Comparison of ENCODE assay signal across 13 cellular contexts in genomic region chr2:6186332-6187100, GRCh38.
DNase-seq lines count a peak whose midpoint lies in the region; ATAC-seq, FAIRE-seq and TF ChIP-seq lines count a peak whose summit lies in the region.
"Had no signal": no experiment of that assay in that cellular context is flagged by ENCODE, and none has a peak within 500 bp of the region (broad histone marks: within the 10 kb centered on the region; RNA-seq: fewer than 3 reads in every experiment).

No MANE protein-coding gene starts in this region.

- H3K4me3 ChIP-seq in epithelial cell of proximal tubule (ENCODE audit: low read depth, low read length) (no peak overlapping the region), mesodermal cell (ENCODE audit: extremely low read depth, insufficient read depth, low read length, poor library complexity, severe bottlenecking) (no peak overlapping the region), lower leg skin (ENCODE audit: low read depth, poor library complexity, severe bottlenecking) (no peak overlapping the region)

- TF ChIP-seq POLR2A in lower leg skin (IDR thresholded peaks at IDR 0.05): no peak

- TF ChIP-seq CTCF in epithelial cell of proximal tubule (conservative IDR thresholded peaks at IDR 0.05; ENCODE audit: low read depth, low read length) (no peak), lower leg skin (IDR thresholded peaks at IDR 0.05) (no peak)

- WGBS in mesodermal cell (ENCODE audit: insufficient coverage in 2 of 2), 2 experiments: 65 to 75% methylated on average over 6 of the region's 7 CpGs
- WGBS in lower leg skin, 2 donors: 57 to 66% methylated on average over 7 of the region's 7 CpGs

- H3K4me1 ChIP-seq in mesodermal cell (ENCODE audit: control insufficient read depth, insufficient read depth, low read length, poor library complexity, severe bottlenecking): peaks cover 2% of the 10 kb centered on the region

- intact Hi-C loops in lower leg skin (cut with DNase I; ENCODE audit: low total_unique reads): no loop called here

- H3K36me3 ChIP-seq in mesodermal cell (ENCODE audit: control insufficient read depth, insufficient read depth, low read length): no peaks in the 10 kb centered on the region

- no peak for ATAC-seq in HG03342 (IDR thresholded peaks at IDR 0.05; ENCODE audit: unreplicated experiment)
- ATAC-seq: activated T-helper 17 cell treated with anti-CD3 and anti-CD28 coated beads, Interleukin-2, amount 50 U/mL, for 72 hours had no signal

- peak overlapping the region; percentile 95 for H3K27ac ChIP-seq in mesodermal cell (ENCODE audit: low read depth, low read length, severe bottlenecking)
- H3K27ac ChIP-seq: 22Rv1 had no signal

- DNase-seq in SIG-M5 treated with dmso at 0.1 percent for 504 hours (lab: John Stamatoyannopoulos, UW; ENCODE audit: unreplicated experiment) (peak; percentile 7), SIG-M5 (lab: John Stamatoyannopoulos, UW) (no peak), epithelial cell of proximal tubule (ENCODE audit: low read depth) (peak; percentile 71), urothelium cell line (ENCODE audit: low spot score) (peak; percentile 62), cerebellar nuclear complex (lab: John Stamatoyannopoulos, UW) (no peak), lower leg skin (ENCODE audit: low spot score in 2 of 2) (no peak)
- DNase-seq: activated B cell treated with CpG ODN at 0.5 μM for 24 hours; effector memory CD4-positive, alpha-beta T cell; MV-4-11 had no signal

- FAIRE-seq in urothelium cell line (lab: Jason Lieb, UNC): peak; percentile 63

- no peaks in the 10 kb centered on the region for H3K9me3 ChIP-seq in mesodermal cell (ENCODE audit: control insufficient read depth, low read length)

Comparison
In these comparisons a context has a peak if more than half of its experiments do, and no peak if none do; other contexts are left out.
1. DNase-seq: peak in SIG-M5 treated with dmso at 0.1 percent for 504 hours (single experiment), epithelial cell of proximal tubule (single experiment) and urothelium cell line (single experiment); none in SIG-M5 (single experiment), cerebellar nuclear complex (0 of 2) and lower leg skin (0 of 2).